12 cellular contexts compared by ENCODE assay signal in the genomic region with DNA sequence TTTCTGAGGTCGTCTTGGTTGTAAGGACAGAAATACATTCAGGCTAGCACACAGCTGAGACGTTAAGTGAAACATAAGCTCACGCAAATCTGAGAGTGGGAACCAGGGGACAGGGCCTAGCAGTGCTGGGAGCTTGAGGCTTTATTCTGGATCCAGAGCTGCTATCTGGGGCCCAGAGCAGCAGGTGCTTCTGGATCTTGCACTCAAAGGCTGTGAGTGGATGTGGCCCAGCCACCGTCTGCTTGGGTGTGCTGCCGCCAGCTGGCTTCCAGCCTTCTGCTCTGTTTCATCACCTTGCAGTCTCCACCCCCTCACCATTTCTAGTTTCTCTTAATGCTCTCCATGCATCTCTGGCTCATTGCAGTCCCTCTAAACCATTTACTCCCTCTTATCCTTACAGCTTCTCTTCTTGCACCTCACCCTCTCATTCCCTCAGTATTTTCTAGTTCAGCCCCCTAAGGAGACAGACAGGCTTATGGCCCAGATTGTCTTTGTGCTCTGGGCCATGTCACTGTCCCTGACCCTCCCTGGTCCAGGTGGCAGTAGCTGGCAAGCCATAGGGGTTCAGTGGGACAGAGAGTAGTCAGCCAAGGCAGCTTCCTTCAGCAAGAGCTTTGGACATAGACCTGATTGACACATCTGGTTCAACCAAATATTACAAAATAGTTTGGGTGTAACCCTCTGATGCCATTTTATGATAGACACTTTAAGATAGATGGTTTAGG.
DNase-seq lines count a peak whose midpoint lies in the region; ATAC-seq and FAIRE-seq lines count a peak whose summit lies in the region.
"Had no signal": no experiment of that assay in that cellular context is flagged by ENCODE, and none has a peak within 500 bp of the region (broad histone marks: within the 10 kb centered on the region; RNA-seq: fewer than 3 reads in every experiment).

No MANE protein-coding gene starts in this region.

- ATAC-seq in GM18873 (IDR thresholded peaks at IDR 0.05; ENCODE audit: low FRiP score, unreplicated experiment): no peak
- ATAC-seq: K562 had no signal

- DNase-seq in NOMO-1 treated with DMSO at 0.1 percent for 48 hours (lab: John Stamatoyannopoulos, UW; ENCODE audit: unreplicated experiment) (peak; percentile 21), NOMO-1 treated with dmso at 0.1 percent for 144 hours (lab: John Stamatoyannopoulos, UW; ENCODE audit: unreplicated experiment) (no peak), SHP77 (lab: John Stamatoyannopoulos, UW) (peak; percentile 90), iPS-NIHi7 (ENCODE audit: extremely low spot score) (peak; percentile 14), GM19239 (ENCODE audit: insufficient read length, low spot score) (no peak), foreskin melanocyte (no peak)
- no peak for DNase-seq in activated CD4-positive, alpha-beta T cell treated with anti-CD3 and anti-CD28 coated beads for 48 hours
- DNase-seq: ACHN, activated gamma-delta T cell treated with Interleukin-2 at 50 U/mL for 16 hours, midbrain had no signal

- FAIRE-seq in GM19239 (lab: Jason Lieb, UNC): no peak
- FAIRE-seq: K562 had no signal

Comparison
In these comparisons a context has a peak if more than half of its experiments do, and no peak if none do; other contexts are left out.
1. DNase-seq: peak in NOMO-1 treated with DMSO at 0.1 percent for 48 hours (single experiment), SHP77 (2 of 2) and iPS-NIHi7 (single experiment); none in NOMO-1 treated with dmso at 0.1 percent for 144 hours (single experiment), GM19239 (single experiment), foreskin melanocyte (single experiment) and activated CD4-positive, alpha-beta T cell treated with anti-CD3 and anti-CD28 coated beads for 48 hours (single experiment).